ENCODE assay signal across 10 cellular contexts in genomic region chr9:113522858-113523257, GRCh38. TPM values are rescaled to one million over a fixed set of nuclear protein-coding genes. Genes with fewer than 3 reads are reported as not detected.
DNase-seq lines count a peak whose midpoint lies in the region; ATAC-seq and TF ChIP-seq lines count a peak whose summit lies in the region.
"Had no signal": no experiment of that assay in that cellular context is flagged by ENCODE, and none has a peak within 500 bp of the region (broad histone marks: within the 10 kb centered on the region; RNA-seq: fewer than 3 reads in every experiment).

No MANE protein-coding gene starts in this region.

- H3K4me1 ChIP-seq in osteoblast (ENCODE audit: insufficient read depth, low read length), result peaks cover 25% of the 10 kb centered on the region

- no peaks in the 10 kb centered on the region for H3K9me3 Mint-ChIP-seq in activated naive CD8-positive, alpha-beta T cell treated with anti-CD3 and anti-CD28 coated beads, Interleukin-2, amount 10 ng/mL, durations not matched to agents 7 days and 5 days

- peak overlapping the region; percentile 56 for H3K27ac Mint-ChIP-seq in activated naive CD8-positive, alpha-beta T cell treated with anti-CD3 and anti-CD28 coated beads, Interleukin-2, amount 10 ng/mL, durations not matched to agents 7 days and 5 days

- ATAC-seq in HG02840 (IDR thresholded peaks at IDR 0.05; ENCODE audit: low FRiP score, unreplicated experiment), result peak; percentile 1
- ATAC-seq in activated naive CD8-positive, alpha-beta T cell treated with anti-CD3 and anti-CD28 coated beads, Interleukin-2, amount 10 ng/mL, durations not matched to agents 7 days and 5 days (ENCODE audit: low read depth), result peak; percentile 1

- peaks cover 42% of the 10 kb centered on the region for H3K36me3 Mint-ChIP-seq in activated naive CD8-positive, alpha-beta T cell treated with anti-CD3 and anti-CD28 coated beads, Interleukin-2, amount 10 ng/mL, durations not matched to agents 7 days and 5 days

- peak overlapping the region; percentile 36 for H3K4me3 ChIP-seq in GM06990 (replicated peaks; ENCODE audit: low read depth, low read length)
- H3K4me3 ChIP-seq in osteoblast (ENCODE audit: insufficient read depth, low read length), result no peak overlapping the region

- POLR2A ChIA-PET in activated naive CD8-positive, alpha-beta T cell treated with anti-CD3 and anti-CD28 coated beads, Interleukin-2, amount 10 ng/mL, durations not matched to agents 7 days and 5 days (lab: Charles Lee), result interaction anchor here (1.2 to 2.3 kb wide), 4 partner anchors 9 to 59 kb away, joined by 7 to 9 read pairs (median 8); no protein-coding TSS in a partner anchor

- H3K9me3 ChIP-seq in osteoblast (ENCODE audit: low read depth, low read length), result no peaks in the 10 kb centered on the region
- H3K9me3 ChIP-seq: SK-N-SH had no signal

- H3K79me2 ChIP-seq in osteoblast (ENCODE audit: insufficient read depth, low read length), result no peaks in the 10 kb centered on the region

- H3K27me3 ChIP-seq in GM06990 (replicated peaks; ENCODE audit: control insufficient read depth, insufficient read depth, low read length) (no peaks in the 10 kb centered on the region), osteoblast (ENCODE audit: insufficient read depth, low read length) (no peaks in the 10 kb centered on the region)

- H2AFZ ChIP-seq in osteoblast (ENCODE audit: low read length), result no peak overlapping the region

- no peaks in the 10 kb centered on the region for H4K20me1 ChIP-seq in osteoblast (ENCODE audit: insufficient read depth, low read length)

- H3K36me3 ChIP-seq in GM06990 (ENCODE audit: control insufficient read depth, insufficient read depth, low read length) (peaks cover 13% of the 10 kb centered on the region), osteoblast (ENCODE audit: insufficient read depth, low read length) (no peaks in the 10 kb centered on the region)

- DNase-seq in GM06990 (ENCODE audit: extremely low read depth, insufficient read length) (no peak), osteoblast (ENCODE audit: insufficient read length, low spot score, missing footprints) (no peak), foreskin melanocyte (no peak), islet precursor cell (no peak), NCI-H345 (lab: John Stamatoyannopoulos, UW) (no peak), middle frontal gyrus (ENCODE audit: extremely low spot score, low spot score) (no peak)
- no peak for DNase-seq in activated naive CD8-positive, alpha-beta T cell treated with anti-CD3 and anti-CD28 coated beads, Interleukin-2, amount 10 ng/mL, durations not matched to agents 7 days and 5 days
- DNase-seq: NCI-H1417, SK-N-SH had no signal

- no peaks in the 10 kb centered on the region for H3K27me3 Mint-ChIP-seq in activated naive CD8-positive, alpha-beta T cell treated with anti-CD3 and anti-CD28 coated beads, Interleukin-2, amount 10 ng/mL, durations not matched to agents 7 days and 5 days

- peaks cover 70% of the 10 kb centered on the region for H3K4me1 Mint-ChIP-seq in activated naive CD8-positive, alpha-beta T cell treated with anti-CD3 and anti-CD28 coated beads, Interleukin-2, amount 10 ng/mL, durations not matched to agents 7 days and 5 days

- no peak overlapping the region for H3K27ac ChIP-seq in osteoblast (ENCODE audit: low read depth, low read length)

- TF ChIP-seq CTCF in GM06990 (IDR thresholded peaks at IDR 0.05; ENCODE audit: insufficient read depth, low read length, poor library complexity, severe bottlenecking) (no peak), osteoblast (IDR thresholded peaks at IDR 0.05; ENCODE audit: extremely low read depth, low read depth, low read length) (no peak)

- peak overlapping the region; percentile 73 for H3K4me3 Mint-ChIP-seq in activated naive CD8-positive, alpha-beta T cell treated with anti-CD3 and anti-CD28 coated beads, Interleukin-2, amount 10 ng/mL, durations not matched to agents 7 days and 5 days

- H3K4me2 ChIP-seq in osteoblast (ENCODE audit: insufficient read depth, low read length), result peak overlapping the region; percentile 50
- H3K4me2 ChIP-seq: SK-N-SH had no signal

RNA-seq across cellular contexts. Expression of gene RGS3, which starts 59.3 kb away (rescaled TPM):
- total RNA-seq in activated naive CD8-positive, alpha-beta T cell treated with anti-CD3 and anti-CD28 coated beads, Interleukin-2, amount 10 ng/mL, durations not matched to agents 7 days and 5 days, result 10 to 100 TPM; 63.2 to 65.5 TPM
- 77.4 and 99.3 TPM in 2 replicates for total RNA-seq in osteoblast
